8 cellular contexts compared by ENCODE assay signal in genomic region chr1:3623441-3624150, GRCh38. TPM values are rescaled to one million over a fixed set of nuclear protein-coding genes. Genes with fewer than 3 reads are reported as not detected.
DNase-seq lines count a peak whose midpoint lies in the region; ATAC-seq, FAIRE-seq and TF ChIP-seq lines count a peak whose summit lies in the region.

No MANE protein-coding gene starts in this region.

- peak overlapping the region; percentile 93 for H3K4me3 Mint-ChIP-seq in natural killer cell treated with Interleukin-12 subunit alpha and Interleukin-12 subunit beta and Interleukin-15 and Interleukin-18, amount 100 ng/mL, for 72 hours

- H2AFZ ChIP-seq in H1 (ENCODE audit: low read length), result 0 out of 2 replicates have a peak overlapping the region, but pooled peaks have one; percentile 7

- H3K9me3 ChIP-seq in BE2C, result no peaks in the 10 kb centered on the region
- H3K9me3 ChIP-seq in H1 (ENCODE audit: insufficient read depth in 2 of 2, low read depth in 1 of 2, low read length in 1 of 2), result no peaks in the 10 kb centered on the region

- peaks cover 36 to 40% of the 10 kb centered on the region in 2 donors for H3K4me1 Mint-ChIP-seq in natural killer cell treated with Interleukin-12 subunit alpha and Interleukin-12 subunit beta and Interleukin-15 and Interleukin-18, amount 100 ng/mL, for 72 hours (ENCODE audit: low read depth in 2 of 2)

- WGBS in H1 (ENCODE audit: extremely low coverage in 1 of 2, insufficient coverage in 1 of 2, insufficient read length in 1 of 2, insufficient replicate concordance in 2 of 2, low coverage in 1 of 2, low lambda C conversion rate in 2 of 2, missing lambda C conversion rate in 1 of 2), 2 experiments, result 47% methylated on average over 20 of the region's 21 CpGs; no CpG with 5 or more reads in 1 of the 2 experiments

- no peak overlapping the region for H4K8ac ChIP-seq in H1 (ENCODE audit: extremely low read depth, insufficient read depth, low read length)

- H3K23me2 ChIP-seq in H1 (ENCODE audit: low read depth, low read length), result peaks cover 11% of the 10 kb centered on the region

- no peak overlapping the region for H4K91ac ChIP-seq in H1 (replicated peaks; ENCODE audit: insufficient read length, low read length)

- no peak overlapping the region for H3K27ac ChIP-seq in H1 (ENCODE audit: low read depth, low read length)

- H3K4me1 ChIP-seq in BE2C (no peaks in the 10 kb centered on the region), H1 (replicated peaks in 1 of 4; ENCODE audit: control insufficient read depth in 3 of 4, insufficient read depth in 4 of 4, low read length in 3 of 4) (peaks cover 0 to 12% (median 3%) of the 10 kb centered on the region in 4 experiments; a peak in 6 of 7 replicates)

- no peak overlapping the region for H2BK15ac ChIP-seq in H1 (ENCODE audit: low read length)

- CTCF ChIA-PET in H1 (lab: Charles Lee; ENCODE audit: partially characterized antibody), result interaction anchor here (0.6 to 6.7 kb wide), 16 partner anchors 33 to 1593 kb away, joined by 3 to 148 read pairs (median 4); no protein-coding TSS in a partner anchor

- H2BK20ac ChIP-seq in H1 (ENCODE audit: low read length), result no peak overlapping the region

- no peaks in the 10 kb centered on the region for H3K36me3 ChIP-seq in BE2C
- peaks cover 0 to 12% (median 4%) of the 10 kb centered on the region in 4 experiments; a peak in 5 of 8 replicates for H3K36me3 ChIP-seq in H1 (ENCODE audit: control insufficient read depth in 2 of 4, insufficient read depth in 4 of 4, low read length in 3 of 4)

- H2BK120ac ChIP-seq in H1 (replicated peaks; ENCODE audit: low read depth, low read length), result no peak overlapping the region

- no peak for TF ChIP-seq RAD21 in H1 (IDR thresholded peaks at IDR 0.05 in 1 of 2, conservative IDR thresholded peaks at IDR 0.05 in 1 of 2; ENCODE audit: low read depth in 2 of 2, low read length in 2 of 2)

- no peaks in the 10 kb centered on the region for H3K27me3 ChIP-seq in BE2C
- H3K27me3 ChIP-seq in H1 (replicated peaks in 1 of 4; ENCODE audit: control insufficient read depth in 3 of 4, extremely low read depth in 1 of 4, insufficient read depth in 3 of 4, low read length in 3 of 4), result no peaks in the 10 kb centered on the region

- no peak overlapping the region for H3K14ac ChIP-seq in H1 (ENCODE audit: insufficient read length)

- no peaks in the 10 kb centered on the region for H3K36me3 Mint-ChIP-seq in natural killer cell treated with Interleukin-12 subunit alpha and Interleukin-12 subunit beta and Interleukin-15 and Interleukin-18, amount 100 ng/mL, for 72 hours

- no peak overlapping the region for H3K18ac ChIP-seq in H1 (ENCODE audit: extremely low read depth, low read length)

- H3K27ac Mint-ChIP-seq in natural killer cell treated with Interleukin-12 subunit alpha and Interleukin-12 subunit beta and Interleukin-15 and Interleukin-18, amount 100 ng/mL, for 72 hours, result peak overlapping the region in 1 of 2 donors; percentile 78

- H3K4ac ChIP-seq in H1 (replicated peaks; ENCODE audit: insufficient read length, low read depth, low read length), result no peak overlapping the region

- H2BK12ac ChIP-seq in H1 (ENCODE audit: low read depth, low read length), result no peak overlapping the region

- peaks cover 3% of the 10 kb centered on the region in 2 experiments for H4K20me1 ChIP-seq in H1 (replicated peaks in 1 of 2; ENCODE audit: control insufficient read depth in 1 of 2, insufficient read depth in 2 of 2, low read length in 2 of 2)

- H3K9ac ChIP-seq in H1 (replicated peaks in 1 of 4; ENCODE audit: extremely low read depth in 1 of 4, low read depth in 3 of 4, low read length in 3 of 4), result peak overlapping the region in 2 of 4 experiments; percentile 8 to 24; a peak in 3 of 7 replicates

- H3K4me3 ChIP-seq in BE2C (ENCODE audit: low read depth, low read length) (peak overlapping the region; percentile 67), NB4 (ENCODE audit: low read depth, low read length) (peak overlapping the region; percentile 61), H1 (ENCODE audit: extremely low read depth in 1 of 4, insufficient read depth in 2 of 4, low read depth in 3 of 4, low read length in 4 of 4) (peak overlapping the region; percentile 77 to 90 (median 82))

- H2BK5ac ChIP-seq in H1 (ENCODE audit: low read depth, low read length), result no peak overlapping the region

- TF ChIP-seq CTCF in BE2C (IDR thresholded peaks at IDR 0.05; ENCODE audit: low read depth, low read length), result no peak
- TF ChIP-seq CTCF in NB4 (IDR thresholded peaks at IDR 0.05; ENCODE audit: low read depth, low read length), result no peak
- no peak for TF ChIP-seq CTCF in H1 (IDR thresholded peaks at IDR 0.05; ENCODE audit: control extremely low read depth in 1 of 3, insufficient read depth in 1 of 3, low read depth in 1 of 3, low read length in 3 of 3)

- H3K56ac ChIP-seq in H1 (replicated peaks; ENCODE audit: insufficient read length, low read depth, low read length), result no peak overlapping the region

- no peak for TF ChIP-seq POLR2A in NB4 (IDR thresholded peaks at IDR 0.05; ENCODE audit: extremely low read depth, insufficient read length)
- TF ChIP-seq POLR2A in H1 (IDR thresholded peaks at IDR 0.05; ENCODE audit: control extremely low read depth in 1 of 2, low read depth in 2 of 2, low read length in 2 of 2), result no peak

- TF ChIP-seq EP300 in H1 (IDR thresholded peaks at IDR 0.05; ENCODE audit: borderline replicate concordance in 1 of 2, low read depth in 2 of 2, low read length in 2 of 2), result no peak

- peak overlapping the region; percentile 85 to 95 for H3K4me2 ChIP-seq in H1 (ENCODE audit: insufficient read depth in 1 of 2, low read depth in 2 of 2, low read length in 2 of 2)

- POLR2A ChIA-PET in H1 (lab: Charles Lee; ENCODE audit: partially characterized antibody), result interaction anchor here (0.9 to 1.5 kb wide), 4 partner anchors 9 to 131 kb away, joined by 3 read pairs; no protein-coding TSS in a partner anchor

- H4K5ac ChIP-seq in H1 (ENCODE audit: insufficient read length, low read depth, low read length), result no peak overlapping the region

- no peak for FAIRE-seq in H1 (lab: Jason Lieb, UNC)

- H3K23ac ChIP-seq in H1 (ENCODE audit: insufficient read length), result no peak overlapping the region

- no peaks in the 10 kb centered on the region for H3K27me3 Mint-ChIP-seq in natural killer cell treated with Interleukin-12 subunit alpha and Interleukin-12 subunit beta and Interleukin-15 and Interleukin-18, amount 100 ng/mL, for 72 hours

- DNase-seq in BE2C (no peak), NB4 (ENCODE audit: low read depth) (peak; percentile 36), H1 (ENCODE audit: low read depth in 1 of 2, low spot score in 2 of 2) (no peak), NCI-H69 (lab: John Stamatoyannopoulos, UW) (no peak), NCI-H1930 (lab: John Stamatoyannopoulos, UW) (no peak)
- DNase-seq in natural killer cell treated with Interleukin-12 subunit alpha and Interleukin-12 subunit beta and Interleukin-15 and Interleukin-18, amount 100 ng/mL, for 72 hours (ENCODE audit: low spot score), result no peak

- H2AK5ac ChIP-seq in H1 (ENCODE audit: low read depth, low read length), result no peak overlapping the region

- H3K79me1 ChIP-seq in H1 (ENCODE audit: low read depth, low read length), result no peaks in the 10 kb centered on the region

- no peaks in the 10 kb centered on the region; a peak in 1 of 4 replicates for H3K79me2 ChIP-seq in H1 (ENCODE audit: control insufficient read depth in 1 of 2, insufficient read depth in 2 of 2, low read length in 2 of 2)

- ATAC-seq in natural killer cell treated with Interleukin-12 subunit alpha and Interleukin-12 subunit beta and Interleukin-15 and Interleukin-18, amount 100 ng/mL, for 72 hours, result no peak
- ATAC-seq in HG02571 (IDR thresholded peaks at IDR 0.05; ENCODE audit: unreplicated experiment) (no peak), GM19351 (IDR thresholded peaks at IDR 0.05; ENCODE audit: unreplicated experiment) (no peak)

- H3K9me3 Mint-ChIP-seq in natural killer cell treated with Interleukin-12 subunit alpha and Interleukin-12 subunit beta and Interleukin-15 and Interleukin-18, amount 100 ng/mL, for 72 hours, result no peaks in the 10 kb centered on the region

RNA-seq across cellular contexts. Expression of gene TPRG1L, which starts 1.2 kb away (rescaled TPM):
- polyA plus RNA-seq in BE2C (2012; ENCODE audit: insufficient read depth, insufficient read length, low read depth), result 35.9 TPM
- 21.7 and 22.2 TPM in 2 replicates for total RNA-seq in H1 (2021; fragmentation: NEBNext Ultra II Directional; extraction: Animal tissue kit (Norgen Biotek cat#: 25700))
- polyA plus RNA-seq in H1 (2011; rRNA removed), result 19.8 and 22.3 TPM in 2 replicates
- 21.1 TPM for polyA plus RNA-seq in H1 (2011; cell fraction: cytosol; rRNA removed)
- 10.8 TPM for polyA plus RNA-seq in H1 (2011; cell fraction: nucleus; rRNA removed)
- 17.4 to 21.5 TPM (median 21.1 TPM) in 4 replicates for polyA plus RNA-seq in H1 (2012, experiment 1 of 2)
- polyA plus RNA-seq in H1 (2012, experiment 2 of 2), result 23.7 TPM
- polyA plus RNA-seq in H1 (2013, experiment 1 of 2), result 13.6 TPM
- polyA plus RNA-seq in H1 (2013, experiment 2 of 2), result 13.7 TPM
- polyA minus RNA-seq in H1 (2011; rRNA and poly(A)+ RNA removed), result 15.2 and 19.2 TPM in 2 replicates
- polyA minus RNA-seq in H1 (2011; cell fraction: cytosol; rRNA and poly(A)+ RNA removed), result 15.5 TPM
- polyA minus RNA-seq in H1 (2011; cell fraction: nucleus; rRNA and poly(A)+ RNA removed), result 6.6 TPM
- 10 to 100 TPM; 11.9 to 18.4 TPM for total RNA-seq in natural killer cell treated with Interleukin-12 subunit alpha and Interleukin-12 subunit beta and Interleukin-15 and Interleukin-18, amount 100 ng/mL, for 72 hours

RNA-seq across cellular contexts. Expression of gene MEGF6, which starts 12.3 kb away (rescaled TPM):
- polyA plus RNA-seq in BE2C (2012; ENCODE audit: insufficient read depth, insufficient read length, low read depth), result 0.93 TPM
- total RNA-seq in H1 (2021; fragmentation: NEBNext Ultra II Directional; extraction: Animal tissue kit (Norgen Biotek cat#: 25700)), result 13.2 and 14.8 TPM in 2 replicates
- polyA plus RNA-seq in H1 (2011; rRNA removed), result 4.1 and 9.5 TPM in 2 replicates
- 7.8 TPM for polyA plus RNA-seq in H1 (2011; cell fraction: cytosol; rRNA removed)
- 88.4 TPM for polyA plus RNA-seq in H1 (2011; cell fraction: nucleus; rRNA removed)
- polyA plus RNA-seq in H1 (2012, experiment 1 of 2), result 7.4 to 14.6 TPM (median 10.8 TPM) in 4 replicates
- 1.4 TPM for polyA plus RNA-seq in H1 (2012, experiment 2 of 2)
- 4.9 TPM for polyA plus RNA-seq in H1 (2013, experiment 1 of 2)
- 4.4 TPM for polyA plus RNA-seq in H1 (2013, experiment 2 of 2)
- 1.7 and 3.0 TPM in 2 replicates for polyA minus RNA-seq in H1 (2011; rRNA and poly(A)+ RNA removed)
- 9.0 TPM for polyA minus RNA-seq in H1 (2011; cell fraction: cytosol; rRNA and poly(A)+ RNA removed)
- polyA minus RNA-seq in H1 (2011; cell fraction: nucleus; rRNA and poly(A)+ RNA removed), result 24.4 TPM
- total RNA-seq in natural killer cell treated with Interleukin-12 subunit alpha and Interleukin-12 subunit beta and Interleukin-15 and Interleukin-18, amount 100 ng/mL, for 72 hours, result 1 to 10 TPM in 1 of 2 donors, under 1 TPM in 1; 0.36 to 1.6 TPM

RNA-seq across cellular contexts. Expression of gene WRAP73, which starts 26.3 kb away (rescaled TPM):
- 33.7 TPM for polyA plus RNA-seq in BE2C (2012; ENCODE audit: insufficient read depth, insufficient read length, low read depth)
- 29.7 and 30.3 TPM in 2 replicates for total RNA-seq in H1 (2021; fragmentation: NEBNext Ultra II Directional; extraction: Animal tissue kit (Norgen Biotek cat#: 25700))
- 50.7 and 66.4 TPM in 2 replicates for polyA plus RNA-seq in H1 (2011; rRNA removed)
- 54.2 TPM for polyA plus RNA-seq in H1 (2011; cell fraction: cytosol; rRNA removed)
- polyA plus RNA-seq in H1 (2011; cell fraction: nucleus; rRNA removed), result 183 TPM
- polyA plus RNA-seq in H1 (2012, experiment 1 of 2), result 29.1 to 37.1 TPM (median 32.3 TPM) in 4 replicates
- polyA plus RNA-seq in H1 (2012, experiment 2 of 2), result 26.5 TPM
- polyA plus RNA-seq in H1 (2013, experiment 1 of 2), result 23.2 TPM
- 21.4 TPM for polyA plus RNA-seq in H1 (2013, experiment 2 of 2)
- 32.3 and 34.3 TPM in 2 replicates for polyA minus RNA-seq in H1 (2011; rRNA and poly(A)+ RNA removed)
- polyA minus RNA-seq in H1 (2011; cell fraction: cytosol; rRNA and poly(A)+ RNA removed), result 25.3 TPM
- polyA minus RNA-seq in H1 (2011; cell fraction: nucleus; rRNA and poly(A)+ RNA removed), result 44.8 TPM
- total RNA-seq in natural killer cell treated with Interleukin-12 subunit alpha and Interleukin-12 subunit beta and Interleukin-15 and Interleukin-18, amount 100 ng/mL, for 72 hours, result 10 to 100 TPM; 27.6 to 51.3 TPM

RNA-seq across cellular contexts. Expression of gene TP73, which starts 28.7 kb away (rescaled TPM):
- polyA plus RNA-seq in BE2C (2012; ENCODE audit: insufficient read depth, insufficient read length, low read depth), result 3.6 TPM
- 2.9 and 3.1 TPM in 2 replicates for total RNA-seq in H1 (2021; fragmentation: NEBNext Ultra II Directional; extraction: Animal tissue kit (Norgen Biotek cat#: 25700))
- 2.6 and 4.2 TPM in 2 replicates for polyA plus RNA-seq in H1 (2011; rRNA removed)
- 1.3 TPM for polyA plus RNA-seq in H1 (2011; cell fraction: cytosol; rRNA removed)
- polyA plus RNA-seq in H1 (2011; cell fraction: nucleus; rRNA removed), result 8.4 TPM
- 1.2 to 3.8 TPM (median 2.8 TPM) in 4 replicates for polyA plus RNA-seq in H1 (2012, experiment 1 of 2)
- polyA plus RNA-seq in H1 (2012, experiment 2 of 2), result 1.3 TPM
- polyA plus RNA-seq in H1 (2013, experiment 1 of 2), result 2.1 TPM
- 2.3 TPM for polyA plus RNA-seq in H1 (2013, experiment 2 of 2)
- polyA minus RNA-seq in H1 (2011; rRNA and poly(A)+ RNA removed), result 1.9 and 3.5 TPM in 2 replicates
- polyA minus RNA-seq in H1 (2011; cell fraction: cytosol; rRNA and poly(A)+ RNA removed), result 3.4 TPM
- polyA minus RNA-seq in H1 (2011; cell fraction: nucleus; rRNA and poly(A)+ RNA removed), result 6.7 TPM
- 1 to 10 TPM; 1.5 to 5.7 TPM for total RNA-seq in natural killer cell treated with Interleukin-12 subunit alpha and Interleukin-12 subunit beta and Interleukin-15 and Interleukin-18, amount 100 ng/mL, for 72 hours
